ENCODE assay signal across 2 cellular contexts in the genomic region with DNA sequence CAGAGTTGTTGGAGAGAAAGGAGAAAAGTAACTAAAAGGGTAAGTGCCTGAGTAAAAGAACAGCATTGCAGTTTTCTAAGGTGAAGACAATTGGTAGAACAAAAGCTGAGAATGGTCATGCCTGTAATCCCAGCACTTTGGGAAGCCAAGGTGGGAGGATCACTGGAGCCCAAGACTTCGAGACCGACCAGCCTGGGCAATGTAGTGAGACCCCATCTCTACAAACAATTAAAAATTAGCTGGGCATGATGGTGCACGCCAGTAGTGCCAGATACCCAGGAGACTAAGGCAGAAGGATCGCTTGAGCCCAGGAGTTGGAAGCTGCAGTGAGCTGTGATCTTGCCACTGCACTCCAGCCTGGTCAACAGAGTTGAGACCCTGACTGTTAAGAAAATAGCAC.
TF ChIP-seq lines count a peak whose summit lies in the region.

No MANE protein-coding gene starts in this region.

TF ChIP-seq in HEK293, 187 proteins besides CTCF, POLR2A, EP300 and RAD21:
- TF ChIP-seq ZNF121 (tag by site-specific recombination; IDR thresholded peaks at IDR 0.05) (peak; percentile 77), ZNF843 (tag by site-specific recombination; IDR thresholded peaks at IDR 0.05) (no peak)

TF ChIP-seq in K562, 482 proteins besides CTCF, POLR2A, EP300 and RAD21:
- TF ChIP-seq CHCHD3 (CRISPR knock-in tag; IDR thresholded peaks at IDR 0.05) (no peak), ZNF121 (CRISPR knock-in tag; conservative IDR thresholded peaks at IDR 0.05) (peak; percentile 65)
TF ChIP-seq in K562: peak in this region for 1.
